In genomic region chr20:59145247-59145925, GRCh38 we compare ENCODE assay signal across 24 cellular contexts. TPM values are rescaled to one million over a fixed set of nuclear protein-coding genes. Genes with fewer than 3 reads are reported as not detected.
A peak's percentile ranks its signal among the peaks of the same experiment; 100 is the strongest.
DNase-seq lines count a peak whose midpoint lies in the region; ATAC-seq, FAIRE-seq and TF ChIP-seq lines count a peak whose summit lies in the region.
"Had no signal": no experiment of that assay in that cellular context is flagged by ENCODE, and none has a peak within 500 bp of the region (broad histone marks: within the 10 kb centered on the region; RNA-seq: fewer than 3 reads in every experiment).

No MANE protein-coding gene starts in this region.

- no peaks in the 10 kb centered on the region for H3K9me3 ChIP-seq in HEK293 (ENCODE audit: control insufficient read depth, insufficient read depth, low read depth, low read length)
- H3K9me3 ChIP-seq in small intestine (ENCODE audit: control insufficient read depth, low read depth) = no peaks in the 10 kb centered on the region
- H3K9me3 ChIP-seq: BE2C, left lung, thyroid gland had no signal

- peak overlapping the region; percentile 56 for H3K27ac Mint-ChIP-seq in T-helper 1 cell treated with Interleukin-12 subunit alpha and Interleukin-12 subunit beta and Interleukin-4 antibody, amounts not matched to agents 30 μg/mL and 1 μg/mL, for 36 hours
- peak overlapping the region; percentile 95 for H3K27ac Mint-ChIP-seq in activated naive CD8-positive, alpha-beta T cell
- peak overlapping the region; percentile 95 to 98 (median 97) for H3K27ac Mint-ChIP-seq in naive thymus-derived CD8-positive, alpha-beta T cell

- no peak overlapping the region for H3K4me3 ChIP-seq in HEK293 (ENCODE audit: low read depth, low read length)
- no peak overlapping the region for H3K4me3 ChIP-seq in small intestine (ENCODE audit: low read depth in 1 of 2, low read length in 2 of 2)
- H3K4me3 ChIP-seq: thyroid gland had no signal

- H3K4me1 Mint-ChIP-seq in T-helper 1 cell treated with Interleukin-12 subunit alpha and Interleukin-12 subunit beta and Interleukin-4 antibody, amounts not matched to agents 30 μg/mL and 1 μg/mL, for 36 hours (ENCODE audit: low read depth) = peaks cover 42% of the 10 kb centered on the region
- H3K4me1 Mint-ChIP-seq in activated naive CD8-positive, alpha-beta T cell (ENCODE audit: low read depth) = peaks cover 69% of the 10 kb centered on the region
- H3K4me1 Mint-ChIP-seq in naive thymus-derived CD8-positive, alpha-beta T cell = peaks cover 26 to 73% (median 67%) of the 10 kb centered on the region in 4 donors

- no peaks in the 10 kb centered on the region for H3K4me1 ChIP-seq in HEK293 (ENCODE audit: control insufficient read depth, insufficient read depth, low read length)
- peaks cover 0 to 5% of the 10 kb centered on the region in 2 donors for H3K4me1 ChIP-seq in small intestine (ENCODE audit: control insufficient read depth in 2 of 2, insufficient read depth in 1 of 2, low read depth in 1 of 2, low read length in 1 of 2)
- H3K4me1 ChIP-seq: left lung had no signal

- no peaks in the 10 kb centered on the region for H3K27me3 Mint-ChIP-seq in T-helper 1 cell treated with Interleukin-12 subunit alpha and Interleukin-12 subunit beta and Interleukin-4 antibody, amounts not matched to agents 30 μg/mL and 1 μg/mL, for 36 hours (ENCODE audit: low read depth)
- no peaks in the 10 kb centered on the region for H3K27me3 Mint-ChIP-seq in activated naive CD8-positive, alpha-beta T cell
- no peaks in the 10 kb centered on the region for H3K27me3 Mint-ChIP-seq in naive thymus-derived CD8-positive, alpha-beta T cell

- POLR2A ChIA-PET in HEK293 (lab: Yijun Ruan, JAX) = no interaction called here
- POLR2A ChIA-PET in naive thymus-derived CD8-positive, alpha-beta T cell (lab: Charles Lee) = interaction anchor here (0.7 to 8.6 kb wide), 6 partner anchors 14 to 113 kb away, joined by 3 to 190 read pairs (median 25); partner anchors contain the start of genes ATP5F1E and ZNF831

- WGBS in small intestine, 3 donors = 84 to 85% (median 85%) methylated on average over 5 of the region's 5 CpGs

- no peaks in the 10 kb centered on the region for H3K9me3 Mint-ChIP-seq in T-helper 1 cell treated with Interleukin-12 subunit alpha and Interleukin-12 subunit beta and Interleukin-4 antibody, amounts not matched to agents 30 μg/mL and 1 μg/mL, for 36 hours
- H3K9me3 Mint-ChIP-seq in activated naive CD8-positive, alpha-beta T cell (ENCODE audit: low read depth) = no peaks in the 10 kb centered on the region
- peaks cover 0 to 10% (median 0%) of the 10 kb centered on the region in 9 donors for H3K9me3 Mint-ChIP-seq in naive thymus-derived CD8-positive, alpha-beta T cell

- FAIRE-seq in small intestine (lab: Jason Lieb, UNC) = no peak
- FAIRE-seq: GM19239 had no signal

- H3K36me3 ChIP-seq in HEK293 (ENCODE audit: control insufficient read depth in 2 of 2, insufficient read depth in 1 of 2, low read length in 2 of 2) (no peaks in the 10 kb centered on the region), small intestine (ENCODE audit: control insufficient read depth in 2 of 2, insufficient read depth in 2 of 2, low read length in 2 of 2) (no peaks in the 10 kb centered on the region)
- H3K36me3 ChIP-seq: BE2C, left lung, thyroid gland had no signal

- H3K27ac ChIP-seq in HEK293 (ENCODE audit: extremely low read depth, low read depth, low read length) = no peak overlapping the region
- peak overlapping the region in 1 of 2 donors; percentile 19 for H3K27ac ChIP-seq in small intestine (ENCODE audit: low read depth in 1 of 2, low read length in 1 of 2)
- H3K27ac ChIP-seq: 22Rv1, HL-60 had no signal

- CTCF ChIA-PET in HEK293 (lab: Yijun Ruan, JAX) = no interaction called here

- DNase-seq in T-helper 1 cell (no peak), small intestine (no peak)
- no peak for DNase-seq in naive thymus-derived CD8-positive, alpha-beta T cell
- DNase-seq: BE2C, cortex of kidney, DMS153, foreskin melanocyte, KBM-7, left lung, NCI-H2081, NCI-H510A treated with DMSO at 0.1 percent for 48 hours, SHP77 treated with DMSO at 0.1 percent for 48 hours, thyroid gland had no signal

- no peaks in the 10 kb centered on the region for H3K27me3 ChIP-seq in small intestine (ENCODE audit: control insufficient read depth in 2 of 2, insufficient read depth in 2 of 2, low read length in 2 of 2)
- H3K27me3 ChIP-seq: thyroid gland had no signal

- peak overlapping the region; percentile 64 for H3K4me3 Mint-ChIP-seq in T-helper 1 cell treated with Interleukin-12 subunit alpha and Interleukin-12 subunit beta and Interleukin-4 antibody, amounts not matched to agents 30 μg/mL and 1 μg/mL, for 36 hours
- H3K4me3 Mint-ChIP-seq in activated naive CD8-positive, alpha-beta T cell = peak overlapping the region; percentile 92
- H3K4me3 Mint-ChIP-seq in naive thymus-derived CD8-positive, alpha-beta T cell = peak overlapping the region; percentile 80 to 98 (median 90)

- no peak for TF ChIP-seq CTCF in HEK293 (tag by site-specific recombination; IDR thresholded peaks at IDR 0.05)

- ATAC-seq in naive thymus-derived CD8-positive, alpha-beta T cell = no peak
- no peak for ATAC-seq in GM18909 (IDR thresholded peaks at IDR 0.05; ENCODE audit: poor library complexity, unreplicated experiment)
- no peak for ATAC-seq in HG03457 (IDR thresholded peaks at IDR 0.05; ENCODE audit: unreplicated experiment)
- ATAC-seq: left lung, sciatic nerve had no signal

- peaks cover 2% of the 10 kb centered on the region for H3K36me3 Mint-ChIP-seq in T-helper 1 cell treated with Interleukin-12 subunit alpha and Interleukin-12 subunit beta and Interleukin-4 antibody, amounts not matched to agents 30 μg/mL and 1 μg/mL, for 36 hours (ENCODE audit: low read depth)
- H3K36me3 Mint-ChIP-seq in activated naive CD8-positive, alpha-beta T cell = peaks cover 3% of the 10 kb centered on the region
- peaks cover 0 to 12% (median 0%) of the 10 kb centered on the region in 3 donors for H3K36me3 Mint-ChIP-seq in naive thymus-derived CD8-positive, alpha-beta T cell

TF ChIP-seq in HEK293, 187 proteins besides CTCF, POLR2A, EP300 and RAD21:
- TF ChIP-seq ZNF239 (tag by site-specific recombination; IDR thresholded peaks at IDR 0.05) = peak; percentile 70; the same call in 1 of the 2 replicates
- no peak for TF ChIP-seq ZNF488 (tag by site-specific recombination; IDR thresholded peaks at IDR 0.05)

RNA-seq across cellular contexts. Expression of gene ZNF831, which starts 18.2 kb away (rescaled TPM):
- total RNA-seq in naive thymus-derived CD8-positive, alpha-beta T cell = 10 to 100 TPM; 28.0 to 29.9 TPM
- 1 to 10 TPM; 5.5 to 6.2 (median 5.9) TPM for polyA plus RNA-seq in naive thymus-derived CD8-positive, alpha-beta T cell
- polyA plus RNA-seq in small intestine = under 1 TPM; under 0.01 to 0.40 (median 0.27) TPM
- total RNA-seq: H4, osteoblast had no signal

Comparison
In these comparisons a context has a peak if more than half of its experiments do, and no peak if none do; other contexts are left out.
1. RNA of gene ZNF831, which starts 18.2 kb away (polyA plus RNA-seq): 5.5 to 6.2 TPM in naive thymus-derived CD8-positive, alpha-beta T cell; under 0.01 to 0.40 TPM in small intestine; every median in the first group is over 4 times any median in the second.
2. Peak in every context shown above with its lines, with median percentiles within 50 percentile points of each other: H3K27ac Mint-ChIP-seq and H3K4me3 Mint-ChIP-seq.